25 cellular contexts compared by ENCODE assay signal in genomic region chr5:21680661-21681060, GRCh38.
DNase-seq lines count a peak whose midpoint lies in the region; ATAC-seq, FAIRE-seq and TF ChIP-seq lines count a peak whose summit lies in the region.
"Had no signal": no experiment of that assay in that cellular context is flagged by ENCODE, and none has a peak within 500 bp of the region (broad histone marks: within the 10 kb centered on the region; RNA-seq: fewer than 3 reads in every experiment).

No MANE protein-coding gene starts in this region.

- ATAC-seq in esophagus mucosa, result peak; percentile 56
- ATAC-seq in omental fat pad (ENCODE audit: low FRiP score), result no peak
- ATAC-seq: activated CD8-positive, alpha-beta memory T cell treated with anti-CD3 and anti-CD28 coated beads, Interleukin-2, amount 10 ng/mL, durations not matched to agents 7 days and 5 days had no signal

- H3K27me3 ChIP-seq in adipocyte (replicated peaks; ENCODE audit: control insufficient read depth, insufficient read depth, low read length), result no peaks in the 10 kb centered on the region
- H3K27me3 ChIP-seq: ovary, right atrium auricular region, SJCRH30, spleen, transverse colon had no signal

- TF ChIP-seq CTCF in omental fat pad (IDR thresholded peaks at IDR 0.05), result no peak

- H3K36me3 ChIP-seq in adipocyte (ENCODE audit: control insufficient read depth, insufficient read depth, low read length, severe bottlenecking), result no peaks in the 10 kb centered on the region
- H3K36me3 ChIP-seq: ovary, right atrium auricular region, SJCRH30, spleen, transverse colon had no signal

- H3K4me1 ChIP-seq in adipocyte (ENCODE audit: control insufficient read depth, insufficient read depth, low read length), result peaks cover 31% of the 10 kb centered on the region
- H3K4me1 ChIP-seq: right atrium auricular region, SJCRH30, spleen, transverse colon had no signal

- TF ChIP-seq POLR2A in H54 (IDR thresholded peaks at IDR 0.05; ENCODE audit: low read depth, low read length), result no peak

- peak overlapping the region; percentile 35 for H3K4me3 ChIP-seq in adipocyte (ENCODE audit: low read length)
- H3K4me3 ChIP-seq: coronary artery, lung, ovary, right atrium auricular region, SJCRH30, spleen, transverse colon had no signal

- peak overlapping the region; percentile 65 for H3K9ac ChIP-seq in adipocyte (ENCODE audit: low read length)

- peak; percentile 6 for DNase-seq in H54 (ENCODE audit: insufficient read length, low spot score)
- DNase-seq in adipocyte (ENCODE audit: low read depth), result no peak
- DNase-seq in renal cortical epithelial cell (ENCODE audit: low read depth), result peak; percentile 70
- DNase-seq in kidney glomerular epithelial cell (lab: John Stamatoyannopoulos, UW), result no peak
- DNase-seq in omental fat pad (ENCODE audit: low spot score), result no peak
- no peak for DNase-seq in stimulated activated CD4-positive, alpha-beta T cell treated with anti-CD3 and anti-CD28 coated beads, Interleukin-1b, Interleukin-23, amount 100 ng/mL, for 48 hours
- DNase-seq: activated CD4-positive, CD25-positive, alpha-beta regulatory T cell; activated CD8-positive, alpha-beta memory T cell treated with anti-CD3 and anti-CD28 coated beads, Interleukin-2, amount 10 ng/mL, durations not matched to agents 7 days and 5 days; activated naive CD4-positive, alpha-beta T cell treated with Interleukin-2 at 50 U/mL for 16 hours; activated T-cell treated with anti-CD3 and anti-CD28 coated beads, Interleukin-2, amount 50 U/mL, for 48 hours; endodermal cell; NCI-H1105 treated with DMSO at 0.1 percent for 48 hours; NCI-H2029; NCI-H526 treated with DMSO at 0.1 percent for 48 hours; nephron progenitor cell; ovary; SJCRH30; spleen; stimulated activated CD4-positive, alpha-beta T cell treated with anti-CD3 and anti-CD28 coated beads, Interleukin-2, amount 100 ng/mL, for 48 hours; transverse colon had no signal

- FAIRE-seq in H54 (lab: Jason Lieb, UNC), result no peak
- FAIRE-seq: GM18507 had no signal

- no peaks in the 10 kb centered on the region for H3K9me3 ChIP-seq in adipocyte (ENCODE audit: control insufficient read depth, low read length)
- H3K9me3 ChIP-seq: ovary, right atrium auricular region, SJCRH30, spleen, transverse colon had no signal

Comparison
In these comparisons a context has a peak if more than half of its experiments do, and no peak if none do; other contexts are left out.
1. DNase-seq: peak in H54 (single experiment) and renal cortical epithelial cell (single experiment); none in adipocyte (single experiment), kidney glomerular epithelial cell (single experiment), omental fat pad (single experiment) and stimulated activated CD4-positive, alpha-beta T cell treated with anti-CD3 and anti-CD28 coated beads, Interleukin-1b, Interleukin-23, amount 100 ng/mL, for 48 hours (single experiment).